13 cellular contexts compared by ENCODE assay signal in genomic region chr18:13260927-13261471, GRCh38. TPM values are rescaled to one million over a fixed set of nuclear protein-coding genes. Genes with fewer than 3 reads are reported as not detected.
A peak's percentile ranks its signal among the peaks of the same experiment; 100 is the strongest.
DNase-seq lines count a peak whose midpoint lies in the region; ATAC-seq and TF ChIP-seq lines count a peak whose summit lies in the region.
"Had no signal": no experiment of that assay in that cellular context is flagged by ENCODE, and none has a peak within 500 bp of the region (broad histone marks: within the 10 kb centered on the region; RNA-seq: fewer than 3 reads in every experiment).

No MANE protein-coding gene starts in this region.

- peak overlapping the region; percentile 15 for H3K27ac Mint-ChIP-seq in CD8-positive, alpha-beta T cell
- H3K27ac Mint-ChIP-seq in mesothelial cell of epicardium (peak overlapping the region; percentile 60), HFFc6 (no peak overlapping the region)
- peak overlapping the region; percentile 9 for H3K27ac Mint-ChIP-seq in stimulated activated naive B cell treated with anti-CD40 and anti-IgM and Interleukin-4, amounts not matched to agents 10 μg/mL and 1 μg/mL and 100 μg/mL, for 72 hours

- WGBS in adrenal gland, 4 donors = 65 to 75% (median 71%) methylated on average over 7 of the region's 7 CpGs

- H3K9me3 Mint-ChIP-seq in CD8-positive, alpha-beta T cell = no peaks in the 10 kb centered on the region
- H3K9me3 Mint-ChIP-seq in mesothelial cell of epicardium = no peaks in the 10 kb centered on the region
- no peaks in the 10 kb centered on the region for H3K9me3 Mint-ChIP-seq in stimulated activated naive B cell treated with anti-CD40 and anti-IgM and Interleukin-4, amounts not matched to agents 10 μg/mL and 1 μg/mL and 100 μg/mL, for 72 hours
- peaks cover 10% of the 10 kb centered on the region; the same call in 1 of the 2 replicates for H3K9me3 Mint-ChIP-seq in HFFc6

- H3K4me3 ChIP-seq in CD8-positive, alpha-beta T cell (ENCODE audit: low read depth, low read length) = no peak overlapping the region
- peak overlapping the region in 1 of 4 donors; percentile 10 for H3K4me3 ChIP-seq in adrenal gland

- POLR2A ChIA-PET in CD8-positive, alpha-beta T cell (lab: Charles Lee) = interaction anchor here (1.1 kb wide), 1 partner anchor 12 kb away, joined by 4 read pairs; no protein-coding TSS in a partner anchor

- no peak for ATAC-seq in CD8-positive, alpha-beta T cell
- ATAC-seq in stimulated activated naive B cell treated with anti-CD40 and anti-IgM and Interleukin-4, amounts not matched to agents 10 μg/mL and 1 μg/mL and 100 μg/mL, for 72 hours (replicated peaks) = no peak
- no peak for ATAC-seq in HG03025 (IDR thresholded peaks at IDR 0.05; ENCODE audit: low FRiP score, unreplicated experiment)
- ATAC-seq: HCT116 had no signal

- TF ChIP-seq POLR2A in adrenal gland (IDR thresholded peaks at IDR 0.05) = no peak

- H3K36me3 ChIP-seq in CD8-positive, alpha-beta T cell (ENCODE audit: insufficient read depth, low read length) = no peaks in the 10 kb centered on the region
- no peaks in the 10 kb centered on the region for H3K36me3 ChIP-seq in adrenal gland (replicated peaks in 1 of 2)

- no peak overlapping the region for H3K27ac ChIP-seq in CD8-positive, alpha-beta T cell (ENCODE audit: low read depth, low read length)
- peak overlapping the region in 4 of 5 donors; percentile 10 to 87 (median 50) for H3K27ac ChIP-seq in adrenal gland

- no peaks in the 10 kb centered on the region for H3K36me3 Mint-ChIP-seq in CD8-positive, alpha-beta T cell
- H3K36me3 Mint-ChIP-seq in mesothelial cell of epicardium = no peaks in the 10 kb centered on the region
- H3K36me3 Mint-ChIP-seq in stimulated activated naive B cell treated with anti-CD40 and anti-IgM and Interleukin-4, amounts not matched to agents 10 μg/mL and 1 μg/mL and 100 μg/mL, for 72 hours = peaks cover 0 to 3% of the 10 kb centered on the region in 2 donors
- H3K36me3 Mint-ChIP-seq in HFFc6 (ENCODE audit: low read depth) = no peaks in the 10 kb centered on the region

- intact Hi-C loops in CD8-positive, alpha-beta T cell (cut with DNase I, micrococcal nuclease) = loop anchor here in 1 of 2 experiments (1.0 kb wide), 1 partner anchor 44 kb away; no protein-coding TSS in a partner anchor
- intact Hi-C loops in adrenal gland (cut with DNase I) = no loop called here

- CTCF ChIA-PET in CD8-positive, alpha-beta T cell (lab: Charles Lee) = no interaction called here

- H3K27me3 ChIP-seq in CD8-positive, alpha-beta T cell (ENCODE audit: insufficient read depth, low read length) = no peaks in the 10 kb centered on the region
- H3K27me3 ChIP-seq in adrenal gland = no peaks in the 10 kb centered on the region

- H3K27me3 Mint-ChIP-seq in CD8-positive, alpha-beta T cell (ENCODE audit: low read depth) = no peaks in the 10 kb centered on the region
- H3K27me3 Mint-ChIP-seq in mesothelial cell of epicardium (ENCODE audit: low read depth) (peaks cover 4% of the 10 kb centered on the region), HFFc6 (ENCODE audit: insufficient read depth) (peaks cover 22% of the 10 kb centered on the region)
- H3K27me3 Mint-ChIP-seq in stimulated activated naive B cell treated with anti-CD40 and anti-IgM and Interleukin-4, amounts not matched to agents 10 μg/mL and 1 μg/mL and 100 μg/mL, for 72 hours = peaks cover 8 to 11% of the 10 kb centered on the region in 2 donors

- H3K4me1 ChIP-seq in CD8-positive, alpha-beta T cell (ENCODE audit: insufficient read depth, low read length) = peaks cover 27% of the 10 kb centered on the region
- H3K4me1 ChIP-seq in adrenal gland (replicated peaks in 1 of 2) = peaks cover 28 to 65% of the 10 kb centered on the region in 2 donors

- H3K4me1 Mint-ChIP-seq in CD8-positive, alpha-beta T cell (ENCODE audit: low read depth) = peaks cover 37% of the 10 kb centered on the region
- peaks cover 42% of the 10 kb centered on the region for H3K4me1 Mint-ChIP-seq in mesothelial cell of epicardium
- H3K4me1 Mint-ChIP-seq in stimulated activated naive B cell treated with anti-CD40 and anti-IgM and Interleukin-4, amounts not matched to agents 10 μg/mL and 1 μg/mL and 100 μg/mL, for 72 hours = peaks cover 7 to 8% of the 10 kb centered on the region in 2 donors
- H3K4me1 Mint-ChIP-seq in HFFc6 (ENCODE audit: low read depth) = no peaks in the 10 kb centered on the region

- no peak for TF ChIP-seq CTCF in CD8-positive, alpha-beta T cell (IDR thresholded peaks at IDR 0.05)
- TF ChIP-seq CTCF in adrenal gland (IDR thresholded peaks at IDR 0.05) (no peak), mesothelial cell of epicardium (IDR thresholded peaks at IDR 0.05; ENCODE audit: unreplicated experiment) (no peak), HFFc6 (IDR thresholded peaks at IDR 0.05) (no peak)

- H3K4me3 Mint-ChIP-seq in CD8-positive, alpha-beta T cell = peak overlapping the region; percentile 63
- H3K4me3 Mint-ChIP-seq in mesothelial cell of epicardium (no peak overlapping the region), HFFc6 (no peak overlapping the region)
- no peak overlapping the region for H3K4me3 Mint-ChIP-seq in stimulated activated naive B cell treated with anti-CD40 and anti-IgM and Interleukin-4, amounts not matched to agents 10 μg/mL and 1 μg/mL and 100 μg/mL, for 72 hours

- DNase-seq in CD8-positive, alpha-beta T cell = no peak
- DNase-seq in adrenal gland (peak in 1 of 7 donors; percentile 7), mesothelial cell of epicardium (ENCODE audit: low spot score in 2 of 2, unreplicated experiment in 2 of 2) (no peak), NOMO-1 treated with dmso at 0.1 percent for 144 hours (lab: John Stamatoyannopoulos, UW; ENCODE audit: unreplicated experiment) (no peak), HFFc6 (no peak)
- no peak for DNase-seq in stimulated activated naive B cell treated with anti-CD40 and anti-IgM and Interleukin-4, amounts not matched to agents 10 μg/mL and 1 μg/mL and 100 μg/mL, for 72 hours
- DNase-seq: activated CD4-positive, alpha-beta T cell treated with anti-CD3 and anti-CD28 coated beads for 1 hour; NCI-H1105 treated with DMSO at 0.1 percent for 48 hours; NCI-H2171 treated with DMSO at 0.1 percent for 48 hours; NK-92 treated with Interleukin-12 subunit alpha and Interleukin-12 subunit beta, amount 100 ng/mL, for 24 hours had no signal

- H3K9me3 ChIP-seq in CD8-positive, alpha-beta T cell (ENCODE audit: low read length) = no peaks in the 10 kb centered on the region
- no peaks in the 10 kb centered on the region for H3K9me3 ChIP-seq in adrenal gland (replicated peaks in 1 of 3)

RNA-seq across cellular contexts. Expression of gene LDLRAD4, which starts 42.4 kb away (rescaled TPM):
- 10 to 100 TPM; 31.0 to 35.1 TPM for total RNA-seq in CD8-positive, alpha-beta T cell
- total RNA-seq in adrenal gland (10 to 100 TPM; 26.1 to 64.5 (median 47.7) TPM), mesothelial cell of epicardium (26.2 to 29.7 TPM (median 29.2 TPM) in 3 replicates)
- 10 to 100 TPM in 1 of 3 donors, 1 to 10 TPM in 2; 3.9 to 16.6 (median 8.9) TPM for polyA plus RNA-seq in adrenal gland
- not detected for total RNA-seq in HFFc6 (2021; fragmentation: NEBNext Ultra II Directional; extraction: Animal tissue kit (Norgen Biotek cat#: 25700))
- total RNA-seq: G401 had no signal

Comparison
In these comparisons a context has a peak if more than half of its experiments do, and no peak if none do; other contexts are left out.
1. RNA of gene LDLRAD4, which starts 42.4 kb away (total RNA-seq): 26.1 to 64.5 TPM in adrenal gland, 31.0 to 35.1 TPM in CD8-positive, alpha-beta T cell and 26.2 to 29.7 TPM in mesothelial cell of epicardium; not detected in HFFc6; every median in the first group is over 10 times any median in the second.